In genomic region chr22:41479671-41480396, GRCh38 we compare ENCODE assay signal across 9 cellular contexts. TPM values are rescaled to one million over a fixed set of nuclear protein-coding genes. Genes with fewer than 3 reads are reported as not detected.
DNase-seq lines count a peak whose midpoint lies in the region; ATAC-seq, FAIRE-seq and TF ChIP-seq lines count a peak whose summit lies in the region.
"Had no signal": no experiment of that assay in that cellular context is flagged by ENCODE, and none has a peak within 500 bp of the region (broad histone marks: within the 10 kb centered on the region; RNA-seq: fewer than 3 reads in every experiment).

No MANE protein-coding gene starts in this region.

- H3K9ac ChIP-seq in H1 (replicated peaks in 1 of 4; ENCODE audit: extremely low read depth in 1 of 4, low read depth in 3 of 4, low read length in 3 of 4) = peak overlapping the region in 1 of 4 experiments; percentile 13; a peak in 3 of 7 replicates

- DNase-seq in stimulated activated naive CD8-positive, alpha-beta T cell treated with anti-CD3 and anti-CD28 coated beads, Interleukin-15, Interleukin-2, amounts not matched to agents 100 U/mL and 50 U/mL, for 24 hours = no peak
- peak; percentile 21 to 61 for DNase-seq in H1 (ENCODE audit: low read depth in 1 of 2, low spot score in 2 of 2)
- DNase-seq in naive B cell = no peak
- DNase-seq in T-helper 9 cell = no peak
- DNase-seq in GM19238 (ENCODE audit: insufficient read length, low spot score) = no peak
- no peak for DNase-seq in T-helper 2 cell
- DNase-seq: effector memory CD4-positive, alpha-beta T cell had no signal

- H4K20me1 ChIP-seq in H1 (replicated peaks in 1 of 2; ENCODE audit: control insufficient read depth in 1 of 2, insufficient read depth in 2 of 2, low read length in 2 of 2) = peaks cover 4 to 24% of the 10 kb centered on the region in 2 experiments

- H3K36me3 Mint-ChIP-seq in stimulated activated naive CD8-positive, alpha-beta T cell treated with anti-CD3 and anti-CD28 coated beads, Interleukin-15, Interleukin-2, amounts not matched to agents 100 ng/mL and 50 ng/mL, for 24 hours (ENCODE audit: low read depth) = no peaks in the 10 kb centered on the region
- no peaks in the 10 kb centered on the region for H3K36me3 Mint-ChIP-seq in naive B cell

- peaks cover 29% of the 10 kb centered on the region for H3K79me1 ChIP-seq in H1 (ENCODE audit: low read depth, low read length)

- H3K4me3 ChIP-seq in H1 (ENCODE audit: extremely low read depth in 1 of 4, insufficient read depth in 2 of 4, low read depth in 3 of 4, low read length in 4 of 4) = peak overlapping the region in 2 of 4 experiments; percentile 0 to 11; a peak in 2 of 8 replicates

- H3K79me2 ChIP-seq in H1 (ENCODE audit: control insufficient read depth in 1 of 2, insufficient read depth in 2 of 2, low read length in 2 of 2) = peaks cover 3 to 78% of the 10 kb centered on the region in 2 experiments; a peak in 3 of 4 replicates

- no peak overlapping the region for H4K8ac ChIP-seq in H1 (ENCODE audit: extremely low read depth, insufficient read depth, low read length)

- H3K18ac ChIP-seq in H1 (ENCODE audit: extremely low read depth, low read length) = peak overlapping the region; percentile 56

- no peak overlapping the region for H3K56ac ChIP-seq in H1 (replicated peaks; ENCODE audit: insufficient read length, low read depth, low read length)

- no peak for TF ChIP-seq EP300 in H1 (IDR thresholded peaks at IDR 0.05; ENCODE audit: borderline replicate concordance in 1 of 2, low read depth in 2 of 2, low read length in 2 of 2)

- H3K4me1 Mint-ChIP-seq in stimulated activated naive CD8-positive, alpha-beta T cell treated with anti-CD3 and anti-CD28 coated beads, Interleukin-15, Interleukin-2, amounts not matched to agents 100 ng/mL and 50 ng/mL, for 24 hours (ENCODE audit: low read depth) = peaks cover 59% of the 10 kb centered on the region
- peaks cover 56 to 82% (median 76%) of the 10 kb centered on the region in 3 donors for H3K4me1 Mint-ChIP-seq in naive B cell

- TF ChIP-seq RAD21 in H1 (IDR thresholded peaks at IDR 0.05 in 1 of 2, conservative IDR thresholded peaks at IDR 0.05 in 1 of 2; ENCODE audit: low read depth in 2 of 2, low read length in 2 of 2) = peak; percentile 17 to 21; a peak in 2 of 4 replicates

- H2BK15ac ChIP-seq in H1 (ENCODE audit: low read length) = peak overlapping the region; percentile 40; the same call in 1 of the 2 replicates

- H3K23ac ChIP-seq in H1 (ENCODE audit: insufficient read length) = no peak overlapping the region

- 0 out of 2 replicates have a peak overlapping the region, but pooled peaks have one; percentile 32 for H2BK5ac ChIP-seq in H1 (ENCODE audit: low read depth, low read length)

- H3K9me3 Mint-ChIP-seq in stimulated activated naive CD8-positive, alpha-beta T cell treated with anti-CD3 and anti-CD28 coated beads, Interleukin-15, Interleukin-2, amounts not matched to agents 100 ng/mL and 50 ng/mL, for 24 hours = no peaks in the 10 kb centered on the region
- H3K9me3 Mint-ChIP-seq in naive B cell = no peaks in the 10 kb centered on the region

- POLR2A ChIA-PET in H1 (lab: Charles Lee; ENCODE audit: partially characterized antibody) = interaction anchor here (0.6 to 30.6 kb wide), 13 partner anchors 8 to 175 kb away, joined by 3 to 887 read pairs (median 4); partner anchors contain the start of genes ACO2, PHF5A, TEF and TOB2

- peak; percentile 93 for FAIRE-seq in H1 (lab: Jason Lieb, UNC)

- CTCF ChIA-PET in H1 (lab: Charles Lee; ENCODE audit: partially characterized antibody) = interaction anchor here (0.9 to 7.8 kb wide), 13 partner anchors 11 to 242 kb away, joined by 3 to 79 read pairs (median 5); partner anchors contain the start of genes ACO2 and PHF5A

- peak overlapping the region; percentile 20; the same call in 1 of the 2 replicates for H3K27ac ChIP-seq in H1 (ENCODE audit: low read depth, low read length)

- H3K23me2 ChIP-seq in H1 (ENCODE audit: low read depth, low read length) = no peaks in the 10 kb centered on the region

- WGBS in H1 (ENCODE audit: extremely low coverage in 1 of 2, insufficient coverage in 1 of 2, insufficient read length in 1 of 2, insufficient replicate concordance in 2 of 2, low coverage in 1 of 2, low lambda C conversion rate in 2 of 2, missing lambda C conversion rate in 1 of 2), 2 experiments = 67% methylated on average over 6 of the region's 6 CpGs; no CpG with 5 or more reads in 1 of the 2 experiments

- TF ChIP-seq CTCF in H1 (IDR thresholded peaks at IDR 0.05; ENCODE audit: control extremely low read depth in 1 of 3, insufficient read depth in 1 of 3, low read depth in 1 of 3, low read length in 3 of 3) = peak in 2 of 3 experiments; percentile 28 to 41; a peak in 2 of 4 replicates

- H3K27ac Mint-ChIP-seq in stimulated activated naive CD8-positive, alpha-beta T cell treated with anti-CD3 and anti-CD28 coated beads, Interleukin-15, Interleukin-2, amounts not matched to agents 100 ng/mL and 50 ng/mL, for 24 hours = peak overlapping the region; percentile 53
- peak overlapping the region; percentile 78 to 98 (median 96) for H3K27ac Mint-ChIP-seq in naive B cell

- H2BK12ac ChIP-seq in H1 (ENCODE audit: low read depth, low read length) = 0 out of 2 replicates have a peak overlapping the region, but pooled peaks have one; percentile 29

- H3K27me3 ChIP-seq in H1 (replicated peaks in 1 of 4; ENCODE audit: control insufficient read depth in 3 of 4, extremely low read depth in 1 of 4, insufficient read depth in 3 of 4, low read length in 3 of 4) = no peaks in the 10 kb centered on the region

- no peak overlapping the region for H4K5ac ChIP-seq in H1 (ENCODE audit: insufficient read length, low read depth, low read length)

- peak overlapping the region; percentile 84; the same call in 1 of the 2 replicates for H2BK20ac ChIP-seq in H1 (ENCODE audit: low read length)

- no peak overlapping the region for H3K14ac ChIP-seq in H1 (ENCODE audit: insufficient read length)

- no peak overlapping the region for H3K4me3 Mint-ChIP-seq in stimulated activated naive CD8-positive, alpha-beta T cell treated with anti-CD3 and anti-CD28 coated beads, Interleukin-15, Interleukin-2, amounts not matched to agents 100 ng/mL and 50 ng/mL, for 24 hours
- peak overlapping the region; percentile 12 to 87 (median 79) for H3K4me3 Mint-ChIP-seq in naive B cell

- H3K9me3 ChIP-seq in H1 (ENCODE audit: insufficient read depth in 2 of 2, low read depth in 1 of 2, low read length in 1 of 2) = no peaks in the 10 kb centered on the region

- peak overlapping the region; percentile 41 for H4K91ac ChIP-seq in H1 (replicated peaks; ENCODE audit: insufficient read length, low read length)

- no peak for ATAC-seq in stimulated activated naive CD8-positive, alpha-beta T cell treated with anti-CD3 and anti-CD28 coated beads, Interleukin-15, Interleukin-2, amounts not matched to agents 100 U/mL and 50 U/mL, for 24 hours
- ATAC-seq in naive B cell (ENCODE audit: low read depth in 2 of 2) (no peak), GM19455 (IDR thresholded peaks at IDR 0.05; ENCODE audit: unreplicated experiment) (no peak)

- no peak overlapping the region for H2BK120ac ChIP-seq in H1 (replicated peaks; ENCODE audit: low read depth, low read length)

- H3K4me1 ChIP-seq in H1 (replicated peaks in 1 of 4; ENCODE audit: control insufficient read depth in 3 of 4, insufficient read depth in 4 of 4, low read length in 3 of 4) = peaks cover 24 to 39% (median 26%) of the 10 kb centered on the region in 4 experiments

- no peak for TF ChIP-seq POLR2A in H1 (IDR thresholded peaks at IDR 0.05; ENCODE audit: control extremely low read depth in 1 of 2, low read depth in 2 of 2, low read length in 2 of 2)

- H3K4me2 ChIP-seq in H1 (ENCODE audit: insufficient read depth in 1 of 2, low read depth in 2 of 2, low read length in 2 of 2) = peak overlapping the region; percentile 20 to 34; a peak in 3 of 4 replicates

- H3K4ac ChIP-seq in H1 (replicated peaks; ENCODE audit: insufficient read length, low read depth, low read length) = peak overlapping the region; percentile 33

- no peak overlapping the region for H2AFZ ChIP-seq in H1 (ENCODE audit: low read length)

- H3K27me3 Mint-ChIP-seq in stimulated activated naive CD8-positive, alpha-beta T cell treated with anti-CD3 and anti-CD28 coated beads, Interleukin-15, Interleukin-2, amounts not matched to agents 100 ng/mL and 50 ng/mL, for 24 hours = no peaks in the 10 kb centered on the region
- H3K27me3 Mint-ChIP-seq in naive B cell = no peaks in the 10 kb centered on the region

- H3K36me3 ChIP-seq in H1 (ENCODE audit: control insufficient read depth in 2 of 4, insufficient read depth in 4 of 4, low read length in 3 of 4) = no peaks in the 10 kb centered on the region; a peak in 1 of 8 replicates

- H2AK5ac ChIP-seq in H1 (ENCODE audit: low read depth, low read length) = no peak overlapping the region; the same call in none of the 2 replicates

RNA-seq across cellular contexts. Expression of gene ACO2, which starts 10.9 kb away (rescaled TPM):
- total RNA-seq in H1 (2021; fragmentation: NEBNext Ultra II Directional; extraction: Animal tissue kit (Norgen Biotek cat#: 25700)) = 72.4 and 75.4 TPM in 2 replicates
- polyA plus RNA-seq in H1 (2011; rRNA removed) (52.8 and 74.1 TPM in 2 replicates), naive B cell (ENCODE audit: low read depth in 6 of 6) (100 to 1,000 TPM in 3 of 6 donors, 10 to 100 TPM in 3; 88.9 to 124 (median 106) TPM)
- polyA plus RNA-seq in H1 (2011; cell fraction: cytosol; rRNA removed) = 36.2 TPM
- 102 TPM for polyA plus RNA-seq in H1 (2011; cell fraction: nucleus; rRNA removed)
- polyA plus RNA-seq in H1 (2012, experiment 1 of 2) = 54.7 to 79.7 TPM (median 75.7 TPM) in 4 replicates
- polyA plus RNA-seq in H1 (2012, experiment 2 of 2) = 75.0 TPM
- 62.2 TPM for polyA plus RNA-seq in H1 (2013, experiment 1 of 2)
- 53.8 TPM for polyA plus RNA-seq in H1 (2013, experiment 2 of 2)
- 33.8 and 43.9 TPM in 2 replicates for polyA minus RNA-seq in H1 (2011; rRNA and poly(A)+ RNA removed)
- 27.0 TPM for polyA minus RNA-seq in H1 (2011; cell fraction: cytosol; rRNA and poly(A)+ RNA removed)
- 42.1 TPM for polyA minus RNA-seq in H1 (2011; cell fraction: nucleus; rRNA and poly(A)+ RNA removed)

RNA-seq across cellular contexts. Expression of gene PHF5A, which starts 11.3 kb away (rescaled TPM):
- 109 and 135 TPM in 2 replicates for total RNA-seq in H1 (2021; fragmentation: NEBNext Ultra II Directional; extraction: Animal tissue kit (Norgen Biotek cat#: 25700))
- polyA plus RNA-seq in H1 (2011; rRNA removed) (96.7 and 119 TPM in 2 replicates), naive B cell (ENCODE audit: low read depth in 6 of 6) (10 to 100 TPM; 20.5 to 34.2 (median 26.7) TPM)
- 134 TPM for polyA plus RNA-seq in H1 (2011; cell fraction: cytosol; rRNA removed)
- 46.8 TPM for polyA plus RNA-seq in H1 (2011; cell fraction: nucleus; rRNA removed)
- 104 to 127 TPM (median 122 TPM) in 4 replicates for polyA plus RNA-seq in H1 (2012, experiment 1 of 2)
- polyA plus RNA-seq in H1 (2012, experiment 2 of 2) = 152 TPM
- polyA plus RNA-seq in H1 (2013, experiment 1 of 2) = 72.0 TPM
- polyA plus RNA-seq in H1 (2013, experiment 2 of 2) = 66.9 TPM
- polyA minus RNA-seq in H1 (2011; rRNA and poly(A)+ RNA removed) = 48.6 and 53.7 TPM in 2 replicates
- polyA minus RNA-seq in H1 (2011; cell fraction: cytosol; rRNA and poly(A)+ RNA removed) = 24.6 TPM
- 29.1 TPM for polyA minus RNA-seq in H1 (2011; cell fraction: nucleus; rRNA and poly(A)+ RNA removed)

RNA-seq across cellular contexts. Expression of gene TOB2, which starts 33.2 kb away (rescaled TPM):
- 52.8 and 54.1 TPM in 2 replicates for total RNA-seq in H1 (2021; fragmentation: NEBNext Ultra II Directional; extraction: Animal tissue kit (Norgen Biotek cat#: 25700))
- polyA plus RNA-seq in H1 (2011; rRNA removed) (27.0 and 37.5 TPM in 2 replicates), naive B cell (ENCODE audit: low read depth in 6 of 6) (10 to 100 TPM; 14.0 to 24.0 (median 22.2) TPM)
- polyA plus RNA-seq in H1 (2011; cell fraction: cytosol; rRNA removed) = 17.4 TPM
- polyA plus RNA-seq in H1 (2011; cell fraction: nucleus; rRNA removed) = 22.6 TPM
- 30.2 to 35.8 TPM (median 33.5 TPM) in 4 replicates for polyA plus RNA-seq in H1 (2012, experiment 1 of 2)
- 39.6 TPM for polyA plus RNA-seq in H1 (2012, experiment 2 of 2)
- polyA plus RNA-seq in H1 (2013, experiment 1 of 2) = 27.4 TPM
- polyA plus RNA-seq in H1 (2013, experiment 2 of 2) = 28.2 TPM
- polyA minus RNA-seq in H1 (2011; rRNA and poly(A)+ RNA removed) = 20.4 and 28.3 TPM in 2 replicates
- polyA minus RNA-seq in H1 (2011; cell fraction: cytosol; rRNA and poly(A)+ RNA removed) = 20.0 TPM
- 12.7 TPM for polyA minus RNA-seq in H1 (2011; cell fraction: nucleus; rRNA and poly(A)+ RNA removed)

Comparison
In these comparisons a context has a peak if more than half of its experiments do, and no peak if none do; other contexts are left out.
1. DNase-seq: peak in H1 (2 of 2); none in stimulated activated naive CD8-positive, alpha-beta T cell treated with anti-CD3 and anti-CD28 coated beads, Interleukin-15, Interleukin-2, amounts not matched to agents 100 U/mL and 50 U/mL, for 24 hours (single experiment), naive B cell (single experiment), T-helper 9 cell (single experiment), GM19238 (single experiment) and T-helper 2 cell (0 of 5).